In genomic region chr3:46907960-46908293, GRCh38 we compare ENCODE assay signal across 22 cellular contexts. TPM values are rescaled to one million over a fixed set of nuclear protein-coding genes. Genes with fewer than 3 reads are reported as not detected.
"Had no signal": no experiment of that assay in that cellular context is flagged by ENCODE, and none has a peak within 500 bp of the region (broad histone marks: within the 10 kb centered on the region; RNA-seq: fewer than 3 reads in every experiment).

No MANE protein-coding gene starts in this region.

- FAIRE-seq: kidney had no signal

- H3K4me2 ChIP-seq: hepatocyte had no signal

- ATAC-seq: mucosa of descending colon; naive thymus-derived CD8-positive, alpha-beta T cell had no signal

- DNase-seq: cortex of kidney; effector CD8-positive, alpha-beta T cell; head of caudate nucleus; retina; stimulated activated naive CD4-positive, alpha-beta T cell; stomach; substantia nigra; trophoblast cell had no signal

- H3K27me3 ChIP-seq: dorsolateral prefrontal cortex, hepatocyte, neutrophil, stomach, uterus had no signal

- H3K27ac ChIP-seq: dorsolateral prefrontal cortex, epithelial cell of prostate, esophagus muscularis mucosa, hepatocyte, neutrophil, psoas muscle, stomach, thoracic aorta, uterus had no signal

- H3K79me2 ChIP-seq: hepatocyte had no signal

- H3K4me3 ChIP-seq: esophagus muscularis mucosa, hepatocyte, mucosa of descending colon, psoas muscle, skin epidermis, stomach, uterus had no signal

- H2AFZ ChIP-seq: hepatocyte had no signal

- H3K36me3 ChIP-seq: esophagus muscularis mucosa, neutrophil, stomach, thoracic aorta, uterus had no signal

- H3K9me3 ChIP-seq: esophagus muscularis mucosa, mucosa of descending colon, neutrophil, psoas muscle, stomach, thoracic aorta, uterus had no signal

RNA-seq across cellular contexts. Expression of gene PTH1R, which starts 30.4 kb away (rescaled TPM):
- total RNA-seq: naive thymus-derived CD8-positive, alpha-beta T cell had no signal
- polyA plus RNA-seq: naive thymus-derived CD8-positive, alpha-beta T cell; neural cell had no signal

RNA-seq across cellular contexts. Expression of gene MYL3, which starts 44.7 kb away (rescaled TPM):
- total RNA-seq: naive thymus-derived CD8-positive, alpha-beta T cell; osteoblast had no signal
- polyA plus RNA-seq: naive thymus-derived CD8-positive, alpha-beta T cell had no signal
